ENCODE assay signal across 10 cellular contexts in the genomic region with DNA sequence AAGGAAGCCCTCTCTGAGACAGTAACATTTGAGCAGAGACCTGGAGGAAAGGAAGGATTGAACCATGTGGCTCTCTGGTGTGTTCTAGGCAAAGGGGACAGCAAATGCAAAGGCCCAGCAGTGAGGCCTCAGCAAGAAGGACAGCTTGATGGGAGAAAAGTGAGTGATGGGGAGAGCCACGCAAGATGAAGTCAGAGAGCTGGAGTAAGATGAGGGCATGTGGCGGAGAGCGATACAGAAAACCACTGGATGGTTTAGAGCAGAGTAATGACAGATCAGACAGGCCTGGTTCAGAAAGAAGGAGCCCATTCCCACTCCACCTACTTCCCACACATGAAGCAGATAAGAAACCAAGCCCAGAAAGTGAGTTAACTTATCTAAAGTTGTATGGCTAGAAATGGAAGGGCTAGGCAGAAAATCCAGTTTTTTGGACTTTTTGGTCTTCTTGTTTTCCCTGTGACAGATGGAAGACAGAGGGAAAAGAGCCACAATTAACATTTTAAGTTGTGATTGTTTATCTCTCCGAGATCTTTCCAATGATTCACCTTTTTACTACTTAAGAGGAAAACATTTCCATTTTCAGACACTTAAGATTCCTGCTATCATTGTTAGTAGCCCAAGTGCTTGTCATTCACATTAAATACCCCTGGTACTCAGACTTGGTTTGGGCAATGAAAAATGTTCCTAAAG. TPM values are rescaled to one million over a fixed set of nuclear protein-coding genes. Genes with fewer than 3 reads are reported as not detected.
DNase-seq lines count a peak whose midpoint lies in the region; ATAC-seq and TF ChIP-seq lines count a peak whose summit lies in the region.
"Had no signal": no experiment of that assay in that cellular context is flagged by ENCODE, and none has a peak within 500 bp of the region (broad histone marks: within the 10 kb centered on the region; RNA-seq: fewer than 3 reads in every experiment).

No MANE protein-coding gene starts in this region.

- H3K4me1 ChIP-seq in CD4-positive, alpha-beta memory T cell (ENCODE audit: insufficient read depth, low read length), result peaks cover 36% of the 10 kb centered on the region
- peaks cover 7% of the 10 kb centered on the region for H3K4me1 ChIP-seq in MM.1S (ENCODE audit: low read length)
- peaks cover 4 to 9% of the 10 kb centered on the region in 2 donors for H3K4me1 ChIP-seq in duodenal mucosa (ENCODE audit: control insufficient read depth in 1 of 2, insufficient read depth in 2 of 2, low read length in 2 of 2)

- no peaks in the 10 kb centered on the region for H3K36me3 ChIP-seq in CD4-positive, alpha-beta memory T cell (ENCODE audit: insufficient read depth, low read length)
- H3K36me3 ChIP-seq in MM.1S (replicated peaks; ENCODE audit: insufficient read depth, low read length), result no peaks in the 10 kb centered on the region
- H3K36me3 ChIP-seq in duodenal mucosa (ENCODE audit: control insufficient read depth in 1 of 2, insufficient read depth in 2 of 2, low read length in 2 of 2), result no peaks in the 10 kb centered on the region

- POLR2A ChIA-PET in CD4-positive, alpha-beta memory T cell (lab: Charles Lee; ENCODE audit: partially characterized antibody), result interaction anchor here (0.8 to 1.8 kb wide), 7 partner anchors 8 to 170 kb away, joined by 3 to 9 read pairs (median 5); a partner anchor contains a TSS

- H3K27ac Mint-ChIP-seq in CD4-positive, alpha-beta memory T cell, result peak overlapping the region; percentile 88 to 99 (median 96)
- peak overlapping the region; percentile 68 for H3K27ac Mint-ChIP-seq in neural crest cell (ENCODE audit: unreplicated experiment)

- H3K27me3 ChIP-seq in CD4-positive, alpha-beta memory T cell (ENCODE audit: insufficient read depth, low read length), result peaks cover 5% of the 10 kb centered on the region
- H3K27me3 ChIP-seq in MM.1S (replicated peaks; ENCODE audit: insufficient read depth, low read length) (no peaks in the 10 kb centered on the region), duodenal mucosa (ENCODE audit: control insufficient read depth in 1 of 2, insufficient read depth in 2 of 2, low read length in 2 of 2) (no peaks in the 10 kb centered on the region)

- H3K4me1 Mint-ChIP-seq in CD4-positive, alpha-beta memory T cell, result peaks cover 23 to 53% (median 39%) of the 10 kb centered on the region in 4 donors
- H3K4me1 Mint-ChIP-seq in neural crest cell, result peaks cover 16% of the 10 kb centered on the region

- peak overlapping the region; percentile 43 to 58 for H3K4me3 ChIP-seq in CD4-positive, alpha-beta memory T cell (ENCODE audit: low read length in 2 of 2)
- H3K4me3 ChIP-seq in MM.1S (ENCODE audit: low read length) (peak overlapping the region; percentile 73), duodenal mucosa (ENCODE audit: low read depth in 1 of 2, low read length in 2 of 2) (peak overlapping the region; percentile 63 to 70)

- H3F3A ChIP-seq in MM.1S (ENCODE audit: insufficient read depth, low read length), result no peaks in the 10 kb centered on the region

- intact Hi-C loops in CD4-positive, alpha-beta memory T cell (cut with micrococcal nuclease), result loop anchor here (5.0 kb wide), 1 partner anchor 37 kb away; no protein-coding TSS in a partner anchor
- intact Hi-C loops in posterior cingulate gyrus (cut with DNase I), result no loop called here

- no peaks in the 10 kb centered on the region for H3K9me2 ChIP-seq in MM.1S (replicated peaks; ENCODE audit: insufficient read depth, low read length)

- peaks cover 0 to 2% (median 0%) of the 10 kb centered on the region in 8 donors for H3K9me3 Mint-ChIP-seq in CD4-positive, alpha-beta memory T cell
- peaks cover 2% of the 10 kb centered on the region for H3K9me3 Mint-ChIP-seq in neural crest cell

- peak overlapping the region; percentile 35; the same call in 1 of the 2 replicates for H3K9ac ChIP-seq in MM.1S (ENCODE audit: low read length)
- peak overlapping the region in 1 of 2 donors; percentile 52 for H3K9ac ChIP-seq in duodenal mucosa (ENCODE audit: low read depth in 1 of 2, low read length in 2 of 2)

- H3K27me3 Mint-ChIP-seq in CD4-positive, alpha-beta memory T cell, result peaks cover 2 to 4% of the 10 kb centered on the region in 2 donors
- H3K27me3 Mint-ChIP-seq in neural crest cell (ENCODE audit: low read depth), result peaks cover 18% of the 10 kb centered on the region

- H3K4me3 Mint-ChIP-seq in CD4-positive, alpha-beta memory T cell, result peak overlapping the region; percentile 86 to 96 (median 92)
- H3K4me3 Mint-ChIP-seq in neural crest cell, result peak overlapping the region; percentile 72

- CTCF ChIA-PET in CD4-positive, alpha-beta memory T cell (lab: Charles Lee; ENCODE audit: partially characterized antibody), result interaction anchor here (1.1 kb wide), 1 partner anchor 202 kb away, joined by 3 read pairs; no protein-coding TSS in a partner anchor

- H3K27ac ChIP-seq in CD4-positive, alpha-beta memory T cell (ENCODE audit: low read depth, low read length), result peak overlapping the region; percentile 65
- no peak overlapping the region for H3K27ac ChIP-seq in MM.1S (ENCODE audit: low read length)
- H3K27ac ChIP-seq in duodenal mucosa (ENCODE audit: low read depth, low read length), result no peak overlapping the region

- ATAC-seq in HG03460 (IDR thresholded peaks at IDR 0.05; ENCODE audit: unreplicated experiment), result no peak

- DNase-seq in CD4-positive, alpha-beta memory T cell, result no peak
- no peak for DNase-seq in MM.1S
- no peak for DNase-seq in neural crest cell (ENCODE audit: low read depth, low spot score)
- no peak for DNase-seq in posterior cingulate gyrus
- no peak for DNase-seq in NCI-H69 (lab: John Stamatoyannopoulos, UW)
- no peak for DNase-seq in cortex of kidney (lab: John Stamatoyannopoulos, UW)
- DNase-seq: KBM-7 had no signal

- H4K20me1 ChIP-seq in MM.1S (ENCODE audit: insufficient read depth, low read length), result no peaks in the 10 kb centered on the region

- no peaks in the 10 kb centered on the region for H3K36me3 Mint-ChIP-seq in CD4-positive, alpha-beta memory T cell
- H3K36me3 Mint-ChIP-seq in neural crest cell (ENCODE audit: low read depth), result no peaks in the 10 kb centered on the region

- peak overlapping the region; percentile 89 for H3K4me2 ChIP-seq in MM.1S (ENCODE audit: low read depth, low read length)

- TF ChIP-seq CTCF in MM.1S (IDR thresholded peaks at IDR 0.05; ENCODE audit: low read length), result no peak
- TF ChIP-seq CTCF in neural crest cell (conservative IDR thresholded peaks at IDR 0.05), result no peak

- no peaks in the 10 kb centered on the region for H3K9me3 ChIP-seq in CD4-positive, alpha-beta memory T cell (ENCODE audit: control insufficient read depth in 1 of 2, low read length in 2 of 2)
- H3K9me3 ChIP-seq in MM.1S (replicated peaks; ENCODE audit: insufficient read depth, low read length) (no peaks in the 10 kb centered on the region), duodenal mucosa (ENCODE audit: control insufficient read depth in 1 of 2, low read length in 2 of 2) (no peaks in the 10 kb centered on the region)

- no peaks in the 10 kb centered on the region for H3K79me2 ChIP-seq in MM.1S (ENCODE audit: low read length)

- H2AFZ ChIP-seq in MM.1S (ENCODE audit: low read length), result peak overlapping the region; percentile 79

RNA-seq across cellular contexts. Expression of a gene that starts 0.7 kb away (rescaled TPM):
- total RNA-seq in CD4-positive, alpha-beta memory T cell, result 10 to 100 TPM; 14.3 to 15.9 TPM
- polyA plus RNA-seq in CD4-positive, alpha-beta memory T cell, result 1 to 10 TPM; 2.5 to 6.6 TPM
- total RNA-seq in neural crest cell, result 3.0 and 3.3 TPM in 2 replicates

RNA-seq across cellular contexts. Expression of a gene that starts 39.5 kb away (rescaled TPM):
- total RNA-seq in CD4-positive, alpha-beta memory T cell, result under 1 TPM in 1 of 2 experiments, not detected in 1; 0.78 TPM
- not detected for polyA plus RNA-seq in CD4-positive, alpha-beta memory T cell
- not detected in 2 replicates for total RNA-seq in neural crest cell
- total RNA-seq: posterior vena cava had no signal
